16 cellular contexts compared by ENCODE assay signal in the genomic region with DNA sequence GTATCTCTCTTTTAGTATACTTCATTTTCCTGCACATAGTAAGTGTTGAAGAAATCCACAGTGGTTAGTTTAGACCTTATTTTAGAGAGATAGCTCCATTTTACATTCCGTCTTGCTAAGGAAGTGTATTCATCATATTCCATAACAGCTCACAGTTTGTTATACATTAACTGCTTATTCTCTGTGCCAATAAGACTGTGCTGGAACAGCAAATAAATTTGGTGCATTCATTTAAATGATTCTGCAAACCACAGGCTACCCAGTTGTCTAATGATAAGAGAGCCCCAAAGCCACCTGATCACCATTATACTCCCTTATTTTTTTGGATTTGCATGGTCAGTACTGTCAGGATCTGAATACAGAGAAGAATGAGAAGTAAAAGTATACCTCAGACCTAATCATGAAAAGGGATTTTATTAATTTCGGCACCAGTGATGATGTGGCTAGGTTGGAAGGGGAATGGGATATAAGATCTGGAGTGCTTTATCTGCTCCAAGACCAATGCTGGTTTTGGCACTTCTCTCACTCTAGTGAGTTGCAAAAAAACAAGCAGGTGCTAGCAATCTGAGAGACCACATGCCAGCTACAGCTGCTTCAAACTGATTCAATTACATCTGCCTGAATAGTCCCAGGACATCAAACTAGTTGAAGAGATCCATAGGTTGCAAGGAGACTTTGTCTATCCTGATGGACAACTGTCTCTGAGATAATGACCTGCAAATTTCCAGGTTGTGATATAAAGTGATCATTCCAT.
DNase-seq lines count a peak whose midpoint lies in the region; ATAC-seq, FAIRE-seq and TF ChIP-seq lines count a peak whose summit lies in the region.
"Had no signal": no experiment of that assay in that cellular context is flagged by ENCODE, and none has a peak within 500 bp of the region (broad histone marks: within the 10 kb centered on the region; RNA-seq: fewer than 3 reads in every experiment).

No MANE protein-coding gene starts in this region.

- no peak for TF ChIP-seq CTCF in A549 (IDR thresholded peaks at IDR 0.05)

- H3K9me3 ChIP-seq in A549 = no peaks in the 10 kb centered on the region
- H3K9me3 ChIP-seq: Caco-2 had no signal

- POLR2A ChIA-PET in A549 (lab: Yijun Ruan, JAX) = no interaction called here

- TF ChIP-seq RAD21 in A549 (conservative IDR thresholded peaks at IDR 0.05 in 1 of 2, IDR thresholded peaks at IDR 0.05 in 1 of 2) = no peak

- no peak for ATAC-seq in A549
- no peak for ATAC-seq in HG02759 (IDR thresholded peaks at IDR 0.05; ENCODE audit: unreplicated experiment)
- ATAC-seq in HG03520 (IDR thresholded peaks at IDR 0.05; ENCODE audit: unreplicated experiment) = no peak
- ATAC-seq: sciatic nerve had no signal

- WGBS in A549 (ENCODE audit: missing lambda C conversion rate) = 82% methylated on average over 2 of the region's 2 CpGs

- FAIRE-seq in A549 (lab: Jason Lieb, UNC) = peak; percentile 18
- FAIRE-seq: GM19239 had no signal

- H3K27ac ChIP-seq in A549 = no peak overlapping the region
- H3K27ac ChIP-seq: HL-60 had no signal

- TF ChIP-seq EP300 in A549 (IDR thresholded peaks at IDR 0.05) = no peak

- H3K4me2 ChIP-seq in A549 = no peak overlapping the region

- H3K4me3 ChIP-seq in A549 = no peak overlapping the region

- no peaks in the 10 kb centered on the region for H3K4me1 ChIP-seq in A549
- H3K4me1 ChIP-seq: Caco-2 had no signal

- TF ChIP-seq POLR2A in A549 (IDR thresholded peaks at IDR 0.05; ENCODE audit: low read length) (no peak), erythroblast (IDR thresholded peaks at IDR 0.05; ENCODE audit: low read length) (no peak)

- DNase-seq in A549 (ENCODE audit: low read depth in 1 of 2, low spot score in 1 of 2) (no peak), NCI-H1092 treated with DMSO at 0.1 percent for 48 hours (lab: John Stamatoyannopoulos, UW) (peak; percentile 86), NCI-H446 (lab: John Stamatoyannopoulos, UW) (peak; percentile 84 to 94), erythroblast (lab: John Stamatoyannopoulos, UW) (peak; percentile 8 to 27)
- no peak for DNase-seq in stimulated activated naive CD4-positive, alpha-beta T cell (lab: John Stamatoyannopoulos, UW)
- no peak for DNase-seq in stimulated activated CD4-positive, alpha-beta T cell treated with anti-CD3 and anti-CD28 coated beads, Interleukin-1b, Interleukin-23, amount 100 ng/mL, for 48 hours
- DNase-seq: activated T-cell treated with anti-CD3 and anti-CD28 coated beads for 4 hours; Caco-2; KBM-7; stimulated activated CD4-positive, alpha-beta T cell treated with anti-CD3 and anti-CD28 coated beads, Interleukin-4, amount 100 ng/mL, for 4 hours; trophoblast cell had no signal

- CTCF ChIA-PET in A549 (lab: Yijun Ruan, JAX) = interaction anchor here (1.4 kb wide), 1 partner anchor 200 kb away, joined by 3 read pairs; no protein-coding TSS in a partner anchor

TF ChIP-seq in A549, 52 proteins besides CTCF, POLR2A, EP300 and RAD21:
- TF ChIP-seq, protein P1, sequence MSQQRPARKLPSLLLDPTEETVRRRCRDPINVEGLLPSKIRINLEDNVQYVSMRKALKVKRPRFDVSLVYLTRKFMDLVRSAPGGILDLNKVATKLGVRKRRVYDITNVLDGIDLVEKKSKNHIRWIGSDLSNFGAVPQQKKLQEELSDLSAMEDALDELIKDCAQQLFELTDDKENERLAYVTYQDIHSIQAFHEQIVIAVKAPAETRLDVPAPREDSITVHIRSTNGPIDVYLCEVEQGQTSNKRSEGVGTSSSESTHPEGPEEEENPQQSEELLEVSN (IDR thresholded peaks at IDR 0.05; ENCODE audit: borderline replicate concordance, low read depth) = no peak
- no peak for TF ChIP-seq HDAC2 (IDR thresholded peaks at IDR 0.05)
- no peak for TF ChIP-seq ATOH8 (CRISPR knock-in tag; IDR thresholded peaks at IDR 0.05; ENCODE audit: low read depth)
- TF ChIP-seq EHMT2 (IDR thresholded peaks at IDR 0.05; ENCODE audit: low read depth) = no peak
- no peak for TF ChIP-seq JUN (IDR thresholded peaks at IDR 0.05)
- TF ChIP-seq TP53 (CRISPR knock-in tag; IDR thresholded peaks at IDR 0.05) = no peak
- no peak for TF ChIP-seq HOXB13 (CRISPR knock-in tag; IDR thresholded peaks at IDR 0.05; ENCODE audit: low read depth)
- no peak for TF ChIP-seq CBX2 (IDR thresholded peaks at IDR 0.05; ENCODE audit: borderline replicate concordance, low read depth)
- no peak for TF ChIP-seq EHF (CRISPR knock-in tag; IDR thresholded peaks at IDR 0.05)
- no peak for TF ChIP-seq RCOR1 (IDR thresholded peaks at IDR 0.05; ENCODE audit: low read depth, low read length)
- TF ChIP-seq, protein P2, sequence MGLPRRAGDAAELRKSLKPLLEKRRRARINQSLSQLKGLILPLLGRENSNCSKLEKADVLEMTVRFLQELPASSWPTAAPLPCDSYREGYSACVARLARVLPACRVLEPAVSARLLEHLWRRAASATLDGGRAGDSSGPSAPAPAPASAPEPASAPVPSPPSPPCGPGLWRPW (IDR thresholded peaks at IDR 0.05) = no peak
- TF ChIP-seq, protein P3, sequence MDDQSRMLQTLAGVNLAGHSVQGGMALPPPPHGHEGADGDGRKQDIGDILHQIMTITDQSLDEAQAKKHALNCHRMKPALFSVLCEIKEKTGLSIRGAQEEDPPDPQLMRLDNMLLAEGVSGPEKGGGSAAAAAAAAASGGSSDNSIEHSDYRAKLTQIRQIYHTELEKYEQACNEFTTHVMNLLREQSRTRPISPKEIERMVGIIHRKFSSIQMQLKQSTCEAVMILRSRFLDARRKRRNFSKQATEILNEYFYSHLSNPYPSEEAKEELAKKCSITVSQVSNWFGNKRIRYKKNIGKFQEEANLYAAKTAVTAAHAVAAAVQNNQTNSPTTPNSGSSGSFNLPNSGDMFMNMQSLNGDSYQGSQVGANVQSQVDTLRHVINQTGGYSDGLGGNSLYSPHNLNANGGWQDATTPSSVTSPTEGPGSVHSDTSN (IDR thresholded peaks at IDR 0.05) = no peak
- TF ChIP-seq MAZ (IDR thresholded peaks at IDR 0.05; ENCODE audit: borderline replicate concordance, low read depth, low read length) = no peak
- TF ChIP-seq PHF8 (IDR thresholded peaks at IDR 0.05; ENCODE audit: borderline replicate concordance, low read depth) = no peak
- no peak for TF ChIP-seq NR3C1 (IDR thresholded peaks at IDR 0.05)
- no peak for TF ChIP-seq HOXA7 (CRISPR knock-in tag; IDR thresholded peaks at IDR 0.05)
- no peak for TF ChIP-seq ZSCAN20 (CRISPR knock-in tag; IDR thresholded peaks at IDR 0.05)
- no peak for TF ChIP-seq CEBPB (IDR thresholded peaks at IDR 0.05)
- TF ChIP-seq CHD2 (IDR thresholded peaks at IDR 0.05; ENCODE audit: low read length, partially characterized antibody) = no peak

Comparison
In these comparisons a context has a peak if more than half of its experiments do, and no peak if none do; other contexts are left out.
1. DNase-seq: peak in NCI-H1092 treated with DMSO at 0.1 percent for 48 hours (single experiment), NCI-H446 (2 of 2) and erythroblast (2 of 2); none in A549 (0 of 2), stimulated activated naive CD4-positive, alpha-beta T cell (0 of 6) and stimulated activated CD4-positive, alpha-beta T cell treated with anti-CD3 and anti-CD28 coated beads, Interleukin-1b, Interleukin-23, amount 100 ng/mL, for 48 hours (single experiment).